Comparison of ENCODE assay signal across 19 cellular contexts in the genomic region with DNA sequence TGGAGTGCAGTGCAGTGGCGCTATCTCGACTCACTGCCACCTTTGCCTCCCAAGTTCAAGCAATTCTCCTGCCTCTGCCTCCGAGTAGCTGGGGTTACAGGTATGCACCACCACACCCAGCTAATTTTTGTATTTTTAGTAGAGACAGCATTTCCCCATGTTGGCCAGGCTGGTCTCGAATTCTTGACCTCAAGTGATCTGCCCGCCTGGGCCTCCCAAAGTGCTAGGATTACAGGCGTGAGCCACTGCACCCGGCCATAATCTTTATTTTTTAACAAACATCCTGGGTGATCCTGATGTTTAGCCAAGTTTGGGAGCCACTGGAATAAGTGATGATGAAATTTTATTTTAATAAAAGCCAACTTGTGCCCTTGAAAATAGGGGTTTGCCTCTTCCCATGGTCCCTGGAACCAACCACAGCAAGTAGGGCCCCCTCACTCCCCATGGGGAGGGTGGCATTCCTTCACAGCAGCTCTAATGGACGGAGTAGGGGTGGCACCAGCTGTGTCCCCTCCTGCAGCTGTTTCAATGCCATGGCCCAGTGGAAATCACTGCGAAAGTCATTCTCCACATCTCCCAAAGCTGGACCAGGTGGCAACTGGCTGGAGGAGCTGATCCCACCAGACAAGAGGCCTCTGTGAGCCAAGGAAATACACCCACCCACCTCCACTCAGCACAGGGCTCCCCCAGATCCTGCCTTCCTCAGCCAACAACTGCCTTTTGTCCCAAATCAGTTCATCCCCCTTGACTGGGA.
A peak's percentile ranks its signal among the peaks of the same experiment; 100 is the strongest.
DNase-seq lines count a peak whose midpoint lies in the region; ATAC-seq, FAIRE-seq and TF ChIP-seq lines count a peak whose summit lies in the region.
"Had no signal": no experiment of that assay in that cellular context is flagged by ENCODE, and none has a peak within 500 bp of the region (broad histone marks: within the 10 kb centered on the region; RNA-seq: fewer than 3 reads in every experiment).

No MANE protein-coding gene starts in this region.

- TF ChIP-seq CTCF in left ventricle myocardium inferior (IDR thresholded peaks at IDR 0.05; ENCODE audit: borderline replicate concordance) (no peak), right atrium auricular region (IDR thresholded peaks at IDR 0.05) (no peak), pancreas (IDR thresholded peaks at IDR 0.05) (no peak)

- H3K4me1 ChIP-seq in left ventricle myocardium inferior: peaks cover 32% of the 10 kb centered on the region
- H3K4me1 ChIP-seq in right atrium auricular region: peaks cover 0 to 27% of the 10 kb centered on the region in 2 donors
- H3K4me1 ChIP-seq in pancreas: peaks cover 0 to 15% (median 11%) of the 10 kb centered on the region in 3 donors
- H3K4me1 ChIP-seq in urinary bladder (ENCODE audit: insufficient read depth): no peaks in the 10 kb centered on the region
- peaks cover 2 to 10% of the 10 kb centered on the region in 2 donors for H3K4me1 ChIP-seq in small intestine (ENCODE audit: control insufficient read depth in 2 of 2, insufficient read depth in 1 of 2, low read depth in 1 of 2, low read length in 1 of 2)

- no peak for FAIRE-seq in pancreas (lab: Jason Lieb, UNC)
- FAIRE-seq in small intestine (lab: Jason Lieb, UNC): no peak
- FAIRE-seq: GM18507 had no signal

- ATAC-seq in left ventricle myocardium superior (no peak), pancreas (peak in 1 of 4 donors; percentile 13)
- ATAC-seq: WTC11 had no signal

- DNase-seq in left ventricle myocardium inferior (no peak), left ventricle myocardium superior (no peak), right atrium auricular region (ENCODE audit: low spot score) (no peak), pancreas (no peak), AG08396 (ENCODE audit: low spot score) (no peak), NCI-H510A (lab: John Stamatoyannopoulos, UW) (no peak), small intestine (no peak)
- DNase-seq: activated CD8-positive, alpha-beta memory T cell treated with anti-CD3 and anti-CD28 coated beads, Interleukin-2, amount 50 U/mL, for 48 hours; activated naive CD4-positive, alpha-beta T cell treated with anti-CD3 and anti-CD28 coated beads, Interleukin-2, amount 50 U/mL, for 16 hours; COR-L47; GF-D8; H9; KG1; NCI-H1417 treated with DMSO at 0.1 percent for 48 hours; NCI-H446 treated with DMSO at 0.1 percent for 48 hours; stimulated activated naive CD4-positive, alpha-beta T cell treated with Interleukin-2 at 50 U/mL for 16 hours had no signal

- H3K27me3 ChIP-seq in left ventricle myocardium inferior (ENCODE audit: low read depth): no peaks in the 10 kb centered on the region
- H3K27me3 ChIP-seq in right atrium auricular region: no peaks in the 10 kb centered on the region
- no peaks in the 10 kb centered on the region for H3K27me3 ChIP-seq in pancreas
- no peaks in the 10 kb centered on the region for H3K27me3 ChIP-seq in small intestine (ENCODE audit: control insufficient read depth in 2 of 2, insufficient read depth in 2 of 2, low read length in 2 of 2)

- intact Hi-C loops in left ventricle myocardium inferior (cut with micrococcal nuclease) (no loop called here), left ventricle myocardium superior (cut with micrococcal nuclease) (no loop called here), pancreas (cut with DNase I) (no loop called here)

- H3K36me3 ChIP-seq in left ventricle myocardium inferior (no peaks in the 10 kb centered on the region), right atrium auricular region (no peaks in the 10 kb centered on the region), pancreas (no peaks in the 10 kb centered on the region), urinary bladder (ENCODE audit: insufficient read depth) (no peaks in the 10 kb centered on the region), small intestine (ENCODE audit: control insufficient read depth in 2 of 2, insufficient read depth in 2 of 2, low read length in 2 of 2) (no peaks in the 10 kb centered on the region)

- H3K9me3 ChIP-seq in left ventricle myocardium inferior (replicated peaks) (no peaks in the 10 kb centered on the region), right atrium auricular region (no peaks in the 10 kb centered on the region), pancreas (no peaks in the 10 kb centered on the region), small intestine (ENCODE audit: control insufficient read depth, low read depth) (no peaks in the 10 kb centered on the region)

- H3K27ac ChIP-seq in left ventricle myocardium inferior (replicated peaks): peak overlapping the region; percentile 74
- peak overlapping the region; percentile 73 to 79 for H3K27ac ChIP-seq in right atrium auricular region
- peak overlapping the region; percentile 55 to 84 (median 60) for H3K27ac ChIP-seq in pancreas
- peak overlapping the region; percentile 49 for H3K27ac ChIP-seq in urinary bladder (ENCODE audit: low read depth)
- peak overlapping the region in 1 of 2 donors; percentile 75 for H3K27ac ChIP-seq in small intestine (ENCODE audit: low read depth in 1 of 2, low read length in 1 of 2)

- H3K4me3 ChIP-seq in left ventricle myocardium inferior (no peak overlapping the region), right atrium auricular region (no peak overlapping the region), pancreas (no peak overlapping the region), urinary bladder (ENCODE audit: low read depth, low read length) (no peak overlapping the region), small intestine (ENCODE audit: low read depth in 1 of 2, low read length in 2 of 2) (no peak overlapping the region)

- WGBS in pancreas, 2 donors: 74 to 78% methylated on average over 9 of the region's 9 CpGs
- 78% methylated on average over 9 of the region's 9 CpGs for WGBS in urinary bladder
- 59 to 75% (median 62%) methylated on average over 9 of the region's 9 CpGs for WGBS in small intestine, 3 donors
